Comparison of ENCODE assay signal across 7 cellular contexts in the genomic region with DNA sequence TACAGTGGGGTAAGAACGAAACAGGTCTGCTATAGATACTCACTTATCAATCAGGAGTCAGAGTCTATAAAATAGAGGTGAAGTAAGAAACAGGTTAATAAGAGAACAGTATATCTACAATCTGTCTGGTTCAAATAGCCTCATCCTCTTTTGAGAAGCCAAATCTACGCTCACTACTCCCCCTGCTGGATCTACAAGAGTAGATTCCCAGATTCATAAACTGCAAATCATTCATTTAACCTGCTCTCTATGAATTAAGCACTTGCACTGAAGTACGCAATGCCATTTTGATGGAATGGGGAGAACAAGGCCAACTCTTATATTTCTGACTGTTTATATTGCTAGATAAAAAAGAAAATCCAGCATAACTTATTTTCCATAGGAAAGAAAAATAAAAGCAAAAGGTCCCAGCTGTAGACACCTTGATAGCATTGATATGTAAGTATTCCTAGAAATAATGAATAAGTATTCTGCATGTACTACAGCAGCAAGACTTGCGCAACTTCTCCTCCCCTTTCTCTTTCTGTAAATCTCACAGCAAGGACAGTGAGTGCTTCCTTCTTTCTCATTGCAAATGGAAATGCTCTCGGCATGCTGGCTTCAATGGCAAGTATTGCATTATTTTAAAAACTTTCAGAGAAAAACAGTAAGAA.
DNase-seq lines count a peak whose midpoint lies in the region; ATAC-seq, FAIRE-seq and TF ChIP-seq lines count a peak whose summit lies in the region.

No MANE protein-coding gene starts in this region.

- no peaks in the 10 kb centered on the region for H3K4me1 Mint-ChIP-seq in MCF 10A (ENCODE audit: insufficient read depth, unreplicated experiment)
- H3K4me1 Mint-ChIP-seq in activated naive CD8-positive, alpha-beta T cell treated with anti-CD3 and anti-CD28 coated beads for 36 hours: no peaks in the 10 kb centered on the region

- no TSS peak for BruUV-seq in MCF 10A (replicated peaks; lab: Mats Ljungman, UMichigan)

- no peaks in the 10 kb centered on the region for H3K36me3 Mint-ChIP-seq in MCF 10A (ENCODE audit: insufficient read depth, unreplicated experiment)
- no peaks in the 10 kb centered on the region for H3K36me3 Mint-ChIP-seq in activated naive CD8-positive, alpha-beta T cell treated with anti-CD3 and anti-CD28 coated beads for 36 hours

- no peak overlapping the region for H3K4me3 Mint-ChIP-seq in MCF 10A (ENCODE audit: unreplicated experiment)
- H3K4me3 Mint-ChIP-seq in activated naive CD8-positive, alpha-beta T cell treated with anti-CD3 and anti-CD28 coated beads for 36 hours: no peak overlapping the region

- peaks cover 63% of the 10 kb centered on the region for H3K27me3 Mint-ChIP-seq in MCF 10A (ENCODE audit: insufficient read depth, unreplicated experiment)
- H3K27me3 Mint-ChIP-seq in activated naive CD8-positive, alpha-beta T cell treated with anti-CD3 and anti-CD28 coated beads for 36 hours: peaks cover 15% of the 10 kb centered on the region

- no peak for TF ChIP-seq POLR2A in right lobe of liver (IDR thresholded peaks at IDR 0.05)

- POLR2A ChIA-PET in MCF 10A (lab: Yijun Ruan, JAX): no interaction called here

- no peak overlapping the region for H3K27ac ChIP-seq in right lobe of liver

- no peaks in the 10 kb centered on the region for H3K36me3 ChIP-seq in right lobe of liver

- peak; percentile 78 for FAIRE-seq in G401.6 (lab: Jason Lieb, UNC)

- no peaks in the 10 kb centered on the region for H3K27me3 ChIP-seq in right lobe of liver

- no peaks in the 10 kb centered on the region for H3K9me3 Mint-ChIP-seq in MCF 10A (ENCODE audit: unreplicated experiment)
- H3K9me3 Mint-ChIP-seq in activated naive CD8-positive, alpha-beta T cell treated with anti-CD3 and anti-CD28 coated beads for 36 hours: no peaks in the 10 kb centered on the region

- no peak overlapping the region for H3K27ac Mint-ChIP-seq in MCF 10A (ENCODE audit: low read depth, unreplicated experiment)
- no peak overlapping the region for H3K27ac Mint-ChIP-seq in activated naive CD8-positive, alpha-beta T cell treated with anti-CD3 and anti-CD28 coated beads for 36 hours

- H3K4me1 ChIP-seq in right lobe of liver: no peaks in the 10 kb centered on the region

- WGBS in right lobe of liver (ENCODE audit: insufficient coverage, low coverage, low lambda C conversion rate, missing lambda C conversion rate): 24% methylated on average over 5 of the region's 5 CpGs

- no peaks in the 10 kb centered on the region for H3K9me3 ChIP-seq in right lobe of liver

- TF ChIP-seq CTCF in MCF 10A (IDR thresholded peaks at IDR 0.05; ENCODE audit: unreplicated experiment): peak; percentile 59
- peak; percentile 74 to 81 (median 75) for TF ChIP-seq CTCF in right lobe of liver (IDR thresholded peaks at IDR 0.05)

- H3K4me3 ChIP-seq in right lobe of liver: no peak overlapping the region

- CTCF ChIA-PET in MCF 10A (lab: Yijun Ruan, JAX): interaction anchor here (0.6 to 2.4 kb wide), 25 partner anchors 9 to 1193 kb away, joined by 3 to 20 read pairs (median 3); no protein-coding TSS in a partner anchor

- ATAC-seq in GM19452 (IDR thresholded peaks at IDR 0.05; ENCODE audit: unreplicated experiment): peak; percentile 79
- peak; percentile 86 for ATAC-seq in HG03439 (IDR thresholded peaks at IDR 0.05; ENCODE audit: unreplicated experiment)
- ATAC-seq in right lobe of liver: peak; percentile 91 to 96 (median 92)

- DNase-seq in NCI-H524 treated with DMSO at 0.1 percent for 48 hours (lab: John Stamatoyannopoulos, UW) (peak; percentile 40), MCF 10A (ENCODE audit: unreplicated experiment) (peak; percentile 74), right lobe of liver (peak in 1 of 3 donors; percentile 45)
- no peak for DNase-seq in activated naive CD8-positive, alpha-beta T cell treated with anti-CD3 and anti-CD28 coated beads for 36 hours

- intact Hi-C loops in MCF 10A (cut with micrococcal nuclease): loop anchor here (1.0 kb wide), 2 partner anchors 88 to 190 kb away; no protein-coding TSS in a partner anchor
- intact Hi-C loops in right lobe of liver (cut with DNase I): loop anchor here (10.0 kb wide), 2 partner anchors 75 to 85 kb away; no protein-coding TSS in a partner anchor
